ENCODE assay signal across 8 cellular contexts in the genomic region with DNA sequence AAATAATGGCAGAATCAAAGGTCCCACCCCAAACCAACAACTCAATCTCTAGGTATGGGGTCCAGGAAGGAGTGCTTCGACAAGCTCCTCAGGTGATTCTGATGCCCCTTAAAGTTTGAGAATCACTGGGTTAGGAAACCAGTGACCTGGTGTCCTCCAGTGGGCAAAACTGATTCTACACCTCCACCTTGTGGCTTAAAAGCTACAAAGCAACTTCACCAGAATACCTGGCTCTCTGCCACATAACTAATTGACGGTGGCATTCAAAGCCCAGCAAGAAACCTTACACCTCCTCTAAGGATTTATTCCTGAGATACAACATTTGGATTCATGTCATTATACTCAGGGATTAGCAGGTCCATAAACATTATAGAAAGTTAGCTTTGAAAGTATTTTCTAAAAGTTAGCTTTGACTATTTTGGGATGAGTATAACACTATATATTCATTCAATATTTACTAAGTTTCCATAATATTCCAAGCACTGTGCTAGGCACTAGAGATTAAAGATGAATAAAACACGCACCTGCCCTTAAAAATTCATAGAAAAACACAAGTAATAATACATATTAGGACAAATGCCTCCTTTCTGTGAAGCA. TPM values are rescaled to one million over a fixed set of nuclear protein-coding genes. Genes with fewer than 3 reads are reported as not detected.
A peak's percentile ranks its signal among the peaks of the same experiment; 100 is the strongest.
DNase-seq lines count a peak whose midpoint lies in the region; ATAC-seq, FAIRE-seq and TF ChIP-seq lines count a peak whose summit lies in the region.

No MANE protein-coding gene starts in this region.

- peaks cover 20% of the 10 kb centered on the region for H3K36me3 ChIP-seq in CD4-positive, alpha-beta memory T cell (ENCODE audit: insufficient read depth, low read length)

- POLR2A ChIA-PET in CD4-positive, alpha-beta memory T cell (lab: Charles Lee; ENCODE audit: partially characterized antibody), result no interaction called here

- no peak for ATAC-seq in GM21576 (IDR thresholded peaks at IDR 0.05; ENCODE audit: unreplicated experiment)
- ATAC-seq in GM19395 (IDR thresholded peaks at IDR 0.05; ENCODE audit: unreplicated experiment), result no peak

- H3K27ac Mint-ChIP-seq in CD4-positive, alpha-beta memory T cell, result no peak overlapping the region
- peak overlapping the region; percentile 87 for H3K27ac Mint-ChIP-seq in progenitor cell of endocrine pancreas

- TF ChIP-seq CTCF in VCaP (conservative IDR thresholded peaks at IDR 0.05), result peak; percentile 75
- TF ChIP-seq CTCF in progenitor cell of endocrine pancreas (IDR thresholded peaks at IDR 0.05; ENCODE audit: unreplicated experiment), result peak; percentile 82

- H3K9me3 Mint-ChIP-seq in CD4-positive, alpha-beta memory T cell, result no peaks in the 10 kb centered on the region
- no peaks in the 10 kb centered on the region for H3K9me3 Mint-ChIP-seq in progenitor cell of endocrine pancreas (ENCODE audit: low read depth)

- peaks cover 30 to 63% of the 10 kb centered on the region in 2 donors for H3K36me3 Mint-ChIP-seq in CD4-positive, alpha-beta memory T cell
- peaks cover 2% of the 10 kb centered on the region for H3K36me3 Mint-ChIP-seq in progenitor cell of endocrine pancreas (ENCODE audit: insufficient read depth)

- DNase-seq in CD4-positive, alpha-beta memory T cell, result peak in 4 of 5 donors; percentile 40 to 51 (median 47)
- peak; percentile 27 for DNase-seq in GM19239 (ENCODE audit: insufficient read length, low spot score)
- peak; percentile 85 for DNase-seq in NCI-H2107 treated with DMSO at 0.1 percent for 48 hours (lab: John Stamatoyannopoulos, UW; ENCODE audit: unreplicated experiment)
- DNase-seq in fibroblast of the conjunctiva (ENCODE audit: low read depth), result peak; percentile 56
- DNase-seq in progenitor cell of endocrine pancreas (ENCODE audit: low spot score, unreplicated experiment), result peak; percentile 19

- no peak overlapping the region for H3K27ac ChIP-seq in CD4-positive, alpha-beta memory T cell (ENCODE audit: low read depth, low read length)
- no peak overlapping the region for H3K27ac ChIP-seq in VCaP

- peaks cover 0 to 5% (median 2%) of the 10 kb centered on the region in 4 donors for H3K4me1 Mint-ChIP-seq in CD4-positive, alpha-beta memory T cell
- H3K4me1 Mint-ChIP-seq in progenitor cell of endocrine pancreas (ENCODE audit: low read depth), result no peaks in the 10 kb centered on the region

- no peaks in the 10 kb centered on the region for H3K4me1 ChIP-seq in CD4-positive, alpha-beta memory T cell (ENCODE audit: insufficient read depth, low read length)

- H3K4me3 ChIP-seq in CD4-positive, alpha-beta memory T cell (ENCODE audit: low read length in 2 of 2), result no peak overlapping the region

- no peaks in the 10 kb centered on the region for H3K27me3 Mint-ChIP-seq in CD4-positive, alpha-beta memory T cell
- H3K27me3 Mint-ChIP-seq in progenitor cell of endocrine pancreas, result no peaks in the 10 kb centered on the region

- FAIRE-seq in GM19239 (lab: Jason Lieb, UNC), result peak; percentile 91

- intact Hi-C loops in CD4-positive, alpha-beta memory T cell (cut with micrococcal nuclease), result loop anchor here (1.0 to 10.0 kb wide), 2 partner anchors 244 to 863 kb away; no protein-coding TSS in a partner anchor

- CTCF ChIA-PET in CD4-positive, alpha-beta memory T cell (lab: Charles Lee; ENCODE audit: partially characterized antibody), result interaction anchor here (0.8 to 4.3 kb wide), 16 partner anchors 10 to 263 kb away, joined by 3 to 48 read pairs (median 4); no protein-coding TSS in a partner anchor

- no peak overlapping the region for H3K4me3 Mint-ChIP-seq in CD4-positive, alpha-beta memory T cell
- H3K4me3 Mint-ChIP-seq in progenitor cell of endocrine pancreas (ENCODE audit: low read depth), result no peak overlapping the region

- H3K9me3 ChIP-seq in CD4-positive, alpha-beta memory T cell (ENCODE audit: control insufficient read depth in 1 of 2, low read length in 2 of 2), result no peaks in the 10 kb centered on the region

- H3K27me3 ChIP-seq in CD4-positive, alpha-beta memory T cell (ENCODE audit: insufficient read depth, low read length), result no peaks in the 10 kb centered on the region

RNA-seq across cellular contexts. Expression of gene DCAF5, which starts 45.4 kb away (rescaled TPM):
- 10 to 100 TPM; 69.3 to 75.7 TPM for total RNA-seq in CD4-positive, alpha-beta memory T cell
- 10 to 100 TPM; 54.4 to 73.4 TPM for polyA plus RNA-seq in CD4-positive, alpha-beta memory T cell
- total RNA-seq in progenitor cell of endocrine pancreas, result 90.3 and 92.5 TPM in 2 replicates

Comparison
In these comparisons a context has a peak if more than half of its experiments do, and no peak if none do; other contexts are left out.
1. DNase-seq: peak in every context shown above with its lines; median percentile 85 in NCI-H2107 treated with DMSO at 0.1 percent for 48 hours; 56 in fibroblast of the conjunctiva; 47 in CD4-positive, alpha-beta memory T cell; 27 in GM19239; 19 in progenitor cell of endocrine pancreas.